ENCODE assay signal across 25 cellular contexts in the genomic region with DNA sequence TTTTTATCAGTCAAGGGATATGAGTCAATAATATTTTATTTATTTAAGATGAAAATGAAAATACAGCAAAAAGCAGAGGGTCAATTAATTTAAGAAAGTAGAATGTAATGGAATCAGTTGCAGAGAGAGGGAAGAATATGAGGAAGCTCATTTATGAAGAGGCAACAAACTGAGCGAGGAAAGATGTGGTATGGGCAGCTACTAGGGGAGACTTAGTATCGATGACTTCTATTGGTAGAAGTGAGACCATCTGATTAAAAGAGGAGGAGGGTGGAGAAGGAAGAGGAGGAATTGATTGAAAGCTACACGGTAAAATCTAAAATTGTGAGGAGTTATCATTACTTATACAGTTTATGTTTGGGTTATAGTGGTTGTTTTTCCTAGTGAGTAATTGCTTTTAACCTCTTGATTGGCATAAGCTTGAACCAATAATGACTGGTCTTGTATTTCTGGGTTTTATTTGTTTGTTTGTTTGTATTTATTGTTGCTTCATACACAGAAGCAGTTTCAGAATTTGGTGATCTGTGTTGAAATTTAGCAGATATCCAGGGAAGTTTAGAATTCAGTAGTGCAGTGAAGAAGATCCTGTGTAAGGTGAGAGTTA.
"Had no signal": no experiment of that assay in that cellular context is flagged by ENCODE, and none has a peak within 500 bp of the region (broad histone marks: within the 10 kb centered on the region; RNA-seq: fewer than 3 reads in every experiment).

No MANE protein-coding gene starts in this region.

- H3K27me3 ChIP-seq: dorsolateral prefrontal cortex, esophagus squamous epithelium, gastrocnemius medialis, neutrophil, ovary, spleen, testis, uterus had no signal

- H3K4me1 ChIP-seq: esophagus squamous epithelium, gastrocnemius medialis, left ventricle myocardium inferior, prostate gland, spleen, testis, uterus had no signal

- FAIRE-seq: colon had no signal

- H3K9me3 Mint-ChIP-seq: activated naive CD4-positive, alpha-beta T cell treated with anti-CD3 and anti-CD28 coated beads, Interleukin-2, amount 50 U/mL, for 24 hours; brain; mesothelial cell of epicardium; natural killer cell had no signal

- DNase-seq: activated CD4-positive, alpha-beta T cell treated with anti-CD3 and anti-CD28 coated beads for 1 hour; activated gamma-delta T cell treated with Interleukin-2 at 50 U/mL for 16 hours; activated T-cell treated with anti-CD3 and anti-CD28 coated beads, Interleukin-2, amount 50 U/mL, for 1 hour; aorta; dorsolateral prefrontal cortex; esophagus squamous epithelium; gastrocnemius medialis; head of caudate nucleus; hypothalamus; left ventricle myocardium inferior; natural killer cell; ovary; spleen; stimulated activated CD4-positive, alpha-beta T cell treated with anti-CD3 and anti-CD28 coated beads, Interleukin-4, amount 100 ng/mL, for 1 hour; stimulated activated naive CD4-positive, alpha-beta T cell; testis; trophoblast cell; uterus; WERI-Rb-1 had no signal

- H3K36me3 ChIP-seq: esophagus squamous epithelium, gastrocnemius medialis, left ventricle myocardium inferior, neutrophil, ovary, prostate gland, spleen, uterus, WERI-Rb-1 had no signal

- ATAC-seq: gastrocnemius medialis, natural killer cell had no signal

- H3K9me3 ChIP-seq: esophagus squamous epithelium, gastrocnemius medialis, left ventricle myocardium inferior, neutrophil, ovary, prostate gland, spleen, testis had no signal

- H3K4me3 ChIP-seq: dorsolateral prefrontal cortex, esophagus squamous epithelium, gastrocnemius medialis, left ventricle myocardium inferior, ovary, prostate gland, spleen, testis, uterus had no signal

- H3K27ac Mint-ChIP-seq: activated naive CD4-positive, alpha-beta T cell treated with anti-CD3 and anti-CD28 coated beads, Interleukin-2, amount 50 U/mL, for 24 hours; brain; mesothelial cell of epicardium; natural killer cell had no signal

- H3K27me3 Mint-ChIP-seq: activated naive CD4-positive, alpha-beta T cell treated with anti-CD3 and anti-CD28 coated beads, Interleukin-2, amount 50 U/mL, for 24 hours; brain had no signal

- H3K4me3 Mint-ChIP-seq: activated naive CD4-positive, alpha-beta T cell treated with anti-CD3 and anti-CD28 coated beads, Interleukin-2, amount 50 U/mL, for 24 hours; brain; mesothelial cell of epicardium; natural killer cell had no signal

- H3K36me3 Mint-ChIP-seq: activated naive CD4-positive, alpha-beta T cell treated with anti-CD3 and anti-CD28 coated beads, Interleukin-2, amount 50 U/mL, for 24 hours; brain; mesothelial cell of epicardium; natural killer cell had no signal

- H3K4me1 Mint-ChIP-seq: activated naive CD4-positive, alpha-beta T cell treated with anti-CD3 and anti-CD28 coated beads, Interleukin-2, amount 50 U/mL, for 24 hours; brain; natural killer cell had no signal

- H3K27ac ChIP-seq: dorsolateral prefrontal cortex, esophagus squamous epithelium, gastrocnemius medialis, left ventricle myocardium inferior, neutrophil, ovary, prostate gland, spleen, testis, uterus, WERI-Rb-1 had no signal
